Comparison of ENCODE assay signal across 1 cellular context in the genomic region with DNA sequence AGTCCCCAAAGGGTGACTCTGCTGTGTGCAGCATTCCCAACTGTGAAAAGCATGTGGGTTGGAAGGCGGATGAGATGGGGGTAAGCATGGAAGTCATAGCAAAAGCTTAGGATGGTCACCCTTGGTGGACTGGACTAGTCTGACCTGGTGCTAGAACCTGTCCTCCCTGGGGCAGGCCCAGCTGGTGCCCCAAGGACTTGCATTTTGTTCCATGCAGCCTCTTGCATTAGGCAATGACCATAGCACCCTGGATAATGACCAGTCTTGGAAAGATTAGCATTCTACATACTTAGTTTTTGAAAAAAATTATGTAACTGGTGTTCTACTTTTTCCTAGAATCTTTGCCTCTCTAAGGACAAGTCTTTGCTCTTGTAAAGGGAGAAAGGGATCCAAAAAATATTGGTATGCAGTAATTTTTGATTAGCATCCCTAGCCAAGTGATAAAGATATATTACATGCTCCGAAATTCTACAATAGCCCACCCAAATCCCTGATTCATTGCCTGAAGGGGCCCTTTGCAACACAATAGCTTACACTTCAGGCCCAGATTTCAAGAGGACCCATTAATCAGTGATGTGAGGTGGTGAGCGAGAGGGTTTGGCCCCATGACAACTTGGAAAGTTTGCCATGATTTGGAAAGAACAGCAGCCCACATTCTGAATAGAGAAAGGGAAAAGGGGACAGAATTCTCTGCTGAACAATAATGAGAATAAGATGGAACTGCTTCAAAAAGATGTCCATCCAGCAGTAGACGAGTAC.
TF ChIP-seq lines count a peak whose summit lies in the region.

No MANE protein-coding gene starts in this region.

TF ChIP-seq in WTC11, 78 proteins besides CTCF, POLR2A, EP300 and RAD21 (continued from another document):
- TF ChIP-seq, protein P1, sequence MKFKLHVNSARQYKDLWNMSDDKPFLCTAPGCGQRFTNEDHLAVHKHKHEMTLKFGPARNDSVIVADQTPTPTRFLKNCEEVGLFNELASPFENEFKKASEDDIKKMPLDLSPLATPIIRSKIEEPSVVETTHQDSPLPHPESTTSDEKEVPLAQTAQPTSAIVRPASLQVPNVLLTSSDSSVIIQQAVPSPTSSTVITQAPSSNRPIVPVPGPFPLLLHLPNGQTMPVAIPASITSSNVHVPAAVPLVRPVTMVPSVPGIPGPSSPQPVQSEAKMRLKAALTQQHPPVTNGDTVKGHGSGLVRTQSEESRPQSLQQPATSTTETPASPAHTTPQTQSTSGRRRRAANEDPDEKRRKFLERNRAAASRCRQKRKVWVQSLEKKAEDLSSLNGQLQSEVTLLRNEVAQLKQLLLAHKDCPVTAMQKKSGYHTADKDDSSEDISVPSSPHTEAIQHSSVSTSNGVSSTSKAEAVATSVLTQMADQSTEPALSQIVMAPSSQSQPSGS (CRISPR knock-in tag; IDR thresholded peaks at IDR 0.05; ENCODE audit: borderline replicate concordance, low read depth): no peak
- no peak for TF ChIP-seq ZNF423 (CRISPR knock-in tag; IDR thresholded peaks at IDR 0.05)
- TF ChIP-seq ESRRA (CRISPR knock-in tag; IDR thresholded peaks at IDR 0.05; ENCODE audit: borderline replicate concordance): no peak
- TF ChIP-seq ZNF416 (CRISPR knock-in tag; IDR thresholded peaks at IDR 0.05): no peak
- no peak for TF ChIP-seq TEAD1 (CRISPR knock-in tag; IDR thresholded peaks at IDR 0.05)
- TF ChIP-seq, protein P2, sequence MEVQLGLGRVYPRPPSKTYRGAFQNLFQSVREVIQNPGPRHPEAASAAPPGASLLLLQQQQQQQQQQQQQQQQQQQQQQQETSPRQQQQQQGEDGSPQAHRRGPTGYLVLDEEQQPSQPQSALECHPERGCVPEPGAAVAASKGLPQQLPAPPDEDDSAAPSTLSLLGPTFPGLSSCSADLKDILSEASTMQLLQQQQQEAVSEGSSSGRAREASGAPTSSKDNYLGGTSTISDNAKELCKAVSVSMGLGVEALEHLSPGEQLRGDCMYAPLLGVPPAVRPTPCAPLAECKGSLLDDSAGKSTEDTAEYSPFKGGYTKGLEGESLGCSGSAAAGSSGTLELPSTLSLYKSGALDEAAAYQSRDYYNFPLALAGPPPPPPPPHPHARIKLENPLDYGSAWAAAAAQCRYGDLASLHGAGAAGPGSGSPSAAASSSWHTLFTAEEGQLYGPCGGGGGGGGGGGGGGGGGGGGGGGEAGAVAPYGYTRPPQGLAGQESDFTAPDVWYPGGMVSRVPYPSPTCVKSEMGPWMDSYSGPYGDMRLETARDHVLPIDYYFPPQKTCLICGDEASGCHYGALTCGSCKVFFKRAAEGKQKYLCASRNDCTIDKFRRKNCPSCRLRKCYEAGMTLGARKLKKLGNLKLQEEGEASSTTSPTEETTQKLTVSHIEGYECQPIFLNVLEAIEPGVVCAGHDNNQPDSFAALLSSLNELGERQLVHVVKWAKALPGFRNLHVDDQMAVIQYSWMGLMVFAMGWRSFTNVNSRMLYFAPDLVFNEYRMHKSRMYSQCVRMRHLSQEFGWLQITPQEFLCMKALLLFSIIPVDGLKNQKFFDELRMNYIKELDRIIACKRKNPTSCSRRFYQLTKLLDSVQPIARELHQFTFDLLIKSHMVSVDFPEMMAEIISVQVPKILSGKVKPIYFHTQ (CRISPR knock-in tag; IDR thresholded peaks at IDR 0.05): no peak
